In genomic region chr10:17790631-17791030, GRCh38 we compare ENCODE assay signal across 23 cellular contexts. TPM values are rescaled to one million over a fixed set of nuclear protein-coding genes. Genes with fewer than 3 reads are reported as not detected.
"Had no signal": no experiment of that assay in that cellular context is flagged by ENCODE, and none has a peak within 500 bp of the region (broad histone marks: within the 10 kb centered on the region; RNA-seq: fewer than 3 reads in every experiment).

No MANE protein-coding gene starts in this region.

- DNase-seq: islet precursor cell; left ventricle myocardium inferior; midbrain; mucosa of descending colon; naive thymus-derived CD4-positive, alpha-beta T cell; nucleus accumbens; pancreas; posterior cingulate gyrus; retina; right cardiac atrium; small intestine; spleen; stimulated activated CD4-positive, alpha-beta T cell treated with anti-CD3 and anti-CD28 coated beads, Interleukin-4, amount 100 ng/mL, for 24 hours; stimulated activated naive CD4-positive, alpha-beta T cell; tibial artery had no signal

- H3K9me3 ChIP-seq: left ventricle myocardium inferior, mucosa of descending colon, pancreas, prostate gland, spleen, suprapubic skin, thoracic aorta, tibial artery had no signal

- H3K79me2 ChIP-seq: hepatocyte had no signal

- H3K27ac ChIP-seq: hepatocyte, left ventricle myocardium inferior, pancreas, prostate gland, spleen, suprapubic skin, thoracic aorta, tibial artery had no signal

- ATAC-seq: mucosa of descending colon; naive thymus-derived CD4-positive, alpha-beta T cell; pancreas; right cardiac atrium; sciatic nerve; stimulated activated effector memory CD8-positive, alpha-beta T cell treated with anti-CD3 and anti-CD28 coated beads, Interleukin-12 subunit alpha, Interleukin-12 subunit beta, amount 100 ng/mL, for 72 hours had no signal

- H2AFZ ChIP-seq: hepatocyte had no signal

- H3K27me3 ChIP-seq: hepatocyte, pancreas, spleen, suprapubic skin, tibial artery had no signal

- H3K4me3 ChIP-seq: hepatocyte, left ventricle myocardium inferior, lung, mucosa of descending colon, pancreas, prostate gland, spleen, suprapubic skin, thoracic aorta, tibial artery had no signal

- H3K4me1 ChIP-seq: left ventricle myocardium inferior, prostate gland, suprapubic skin, tibial artery had no signal

- H3K4me2 ChIP-seq: hepatocyte had no signal

- H3K36me3 ChIP-seq: left ventricle myocardium inferior, pancreas, prostate gland, spleen, suprapubic skin, thoracic aorta, tibial artery had no signal

RNA-seq across cellular contexts. Expression of gene MRC1, which starts 18.5 kb away (rescaled TPM):
- total RNA-seq: neural crest cell had no signal
- polyA plus RNA-seq: naive thymus-derived CD4-positive, alpha-beta T cell had no signal

RNA-seq across cellular contexts. Expression of gene TMEM236, which starts 38.6 kb away (rescaled TPM):
- total RNA-seq: neural crest cell had no signal
